Comparison of ENCODE assay signal across 20 cellular contexts in genomic region chr5:112880219-112880964, GRCh38. TPM values are rescaled to one million over a fixed set of nuclear protein-coding genes. Genes with fewer than 3 reads are reported as not detected.
A peak's percentile ranks its signal among the peaks of the same experiment; 100 is the strongest.
DNase-seq lines count a peak whose midpoint lies in the region; ATAC-seq and FAIRE-seq lines count a peak whose summit lies in the region.
"Had no signal": no experiment of that assay in that cellular context is flagged by ENCODE, and none has a peak within 500 bp of the region (broad histone marks: within the 10 kb centered on the region; RNA-seq: fewer than 3 reads in every experiment).

No MANE protein-coding gene starts in this region.

- peaks cover 26 to 36% of the 10 kb centered on the region in 2 donors for H3K36me3 Mint-ChIP-seq in CD4-positive, alpha-beta memory T cell
- peaks cover 5 to 42% (median 18%) of the 10 kb centered on the region in 3 donors for H3K36me3 Mint-ChIP-seq in CD8-positive, alpha-beta memory T cell
- peaks cover 39% of the 10 kb centered on the region for H3K36me3 Mint-ChIP-seq in activated CD8-positive, alpha-beta T cell treated with anti-CD3 and anti-CD28 coated beads, Interleukin-2, amount 10 ng/mL, durations not matched to agents 7 days and 5 days (ENCODE audit: low read depth)

- H3K27ac Mint-ChIP-seq in CD4-positive, alpha-beta memory T cell: peak overlapping the region in 6 of 7 donors; percentile 50 to 92 (median 86)
- peak overlapping the region in 6 of 8 donors; percentile 73 to 91 (median 85) for H3K27ac Mint-ChIP-seq in CD8-positive, alpha-beta memory T cell
- peak overlapping the region; percentile 9 for H3K27ac Mint-ChIP-seq in activated CD8-positive, alpha-beta T cell treated with anti-CD3 and anti-CD28 coated beads, Interleukin-2, amount 10 ng/mL, durations not matched to agents 7 days and 5 days

- H3K4me1 Mint-ChIP-seq in CD4-positive, alpha-beta memory T cell: peaks cover 26 to 41% (median 31%) of the 10 kb centered on the region in 4 donors
- H3K4me1 Mint-ChIP-seq in CD8-positive, alpha-beta memory T cell: peaks cover 33 to 40% (median 39%) of the 10 kb centered on the region in 3 donors
- H3K4me1 Mint-ChIP-seq in activated CD8-positive, alpha-beta T cell treated with anti-CD3 and anti-CD28 coated beads, Interleukin-2, amount 10 ng/mL, durations not matched to agents 7 days and 5 days (ENCODE audit: low read depth): peaks cover 42% of the 10 kb centered on the region

- H3K9me3 Mint-ChIP-seq in CD4-positive, alpha-beta memory T cell: no peaks in the 10 kb centered on the region
- no peaks in the 10 kb centered on the region for H3K9me3 Mint-ChIP-seq in CD8-positive, alpha-beta memory T cell
- H3K9me3 Mint-ChIP-seq in activated CD8-positive, alpha-beta T cell treated with anti-CD3 and anti-CD28 coated beads, Interleukin-2, amount 10 ng/mL, durations not matched to agents 7 days and 5 days (ENCODE audit: insufficient read depth): no peaks in the 10 kb centered on the region

- CTCF ChIA-PET in CD4-positive, alpha-beta memory T cell (lab: Charles Lee; ENCODE audit: partially characterized antibody): interaction anchor here (0.7 to 3.4 kb wide), 7 partner anchors 8 to 84 kb away, joined by 3 to 10 read pairs (median 3); partner anchors contain the start of gene REEP5
- CTCF ChIA-PET in CD8-positive, alpha-beta memory T cell (lab: Charles Lee): interaction anchor here (0.8 to 1.5 kb wide), 2 partner anchors 9 to 11 kb away, joined by 3 to 5 read pairs; no protein-coding TSS in a partner anchor
- CTCF ChIA-PET in activated CD8-positive, alpha-beta T cell treated with anti-CD3 and anti-CD28 coated beads, Interleukin-2, amount 10 ng/mL, durations not matched to agents 7 days and 5 days (lab: Charles Lee): interaction anchor here (0.8 to 1.3 kb wide), 5 partner anchors 12 to 84 kb away, joined by 3 to 6 read pairs (median 3); partner anchors contain the start of gene REEP5

- H3K27me3 Mint-ChIP-seq in CD4-positive, alpha-beta memory T cell: no peaks in the 10 kb centered on the region
- no peaks in the 10 kb centered on the region for H3K27me3 Mint-ChIP-seq in CD8-positive, alpha-beta memory T cell
- no peaks in the 10 kb centered on the region for H3K27me3 Mint-ChIP-seq in activated CD8-positive, alpha-beta T cell treated with anti-CD3 and anti-CD28 coated beads, Interleukin-2, amount 10 ng/mL, durations not matched to agents 7 days and 5 days (ENCODE audit: low read depth)
- H3K27me3 Mint-ChIP-seq: B cell had no signal

- ATAC-seq in activated CD8-positive, alpha-beta T cell treated with anti-CD3 and anti-CD28 coated beads, Interleukin-2, amount 10 ng/mL, durations not matched to agents 7 days and 5 days: no peak
- ATAC-seq: GM12878, left lobe of liver had no signal

- no peaks in the 10 kb centered on the region for H3K9me3 ChIP-seq in CD4-positive, alpha-beta memory T cell (ENCODE audit: control insufficient read depth in 1 of 2, low read length in 2 of 2)
- no peaks in the 10 kb centered on the region for H3K9me3 ChIP-seq in CD8-positive, alpha-beta memory T cell (ENCODE audit: low read length)
- H3K9me3 ChIP-seq: HAP-1 had no signal

- no peak for FAIRE-seq in HTR-8/SVneo (lab: Jason Lieb, UNC)
- FAIRE-seq: GM12878, small intestine had no signal

- peak overlapping the region; percentile 6 for H3K27ac ChIP-seq in CD4-positive, alpha-beta memory T cell (ENCODE audit: low read depth, low read length)
- H3K27ac ChIP-seq in CD8-positive, alpha-beta memory T cell (ENCODE audit: low read depth, low read length): no peak overlapping the region

- POLR2A ChIA-PET in CD4-positive, alpha-beta memory T cell (lab: Charles Lee; ENCODE audit: partially characterized antibody): interaction anchor here (0.5 to 2.5 kb wide), 4 partner anchors 15 to 36 kb away, joined by 3 to 20 read pairs (median 4); partner anchors contain the start of gene SRP19
- POLR2A ChIA-PET in CD8-positive, alpha-beta memory T cell (lab: Charles Lee): interaction anchor here (1.7 kb wide), 1 partner anchor 10 kb away, joined by 3 read pairs; no protein-coding TSS in a partner anchor
- POLR2A ChIA-PET in activated CD8-positive, alpha-beta T cell treated with anti-CD3 and anti-CD28 coated beads, Interleukin-2, amount 10 ng/mL, durations not matched to agents 7 days and 5 days (lab: Charles Lee): interaction anchor here (0.8 to 1.3 kb wide), 3 partner anchors 10 to 96 kb away, joined by 3 to 4 read pairs (median 3); partner anchors contain the start of gene SRP19

- no peaks in the 10 kb centered on the region for H3K27me3 ChIP-seq in CD4-positive, alpha-beta memory T cell (ENCODE audit: insufficient read depth, low read length)
- no peaks in the 10 kb centered on the region for H3K27me3 ChIP-seq in CD8-positive, alpha-beta memory T cell (ENCODE audit: insufficient read depth, low read length, poor library complexity, severe bottlenecking)
- H3K27me3 ChIP-seq: dorsolateral prefrontal cortex had no signal

- peaks cover 43% of the 10 kb centered on the region for H3K4me1 ChIP-seq in CD4-positive, alpha-beta memory T cell (ENCODE audit: insufficient read depth, low read length)
- H3K4me1 ChIP-seq in CD8-positive, alpha-beta memory T cell (ENCODE audit: insufficient read depth, low read length): peaks cover 19% of the 10 kb centered on the region
- H3K4me1 ChIP-seq: HAP-1 had no signal

- no peak for DNase-seq in CD4-positive, alpha-beta memory T cell
- DNase-seq in CD8-positive, alpha-beta memory T cell: no peak
- no peak for DNase-seq in activated CD8-positive, alpha-beta T cell treated with anti-CD3 and anti-CD28 coated beads, Interleukin-2, amount 10 ng/mL, durations not matched to agents 7 days and 5 days
- DNase-seq in myocyte (ENCODE audit: low read depth) (peak; percentile 65), HTR-8/SVneo (ENCODE audit: insufficient read length, low spot score) (no peak), NCI-H2171 (lab: John Stamatoyannopoulos, UW) (no peak), T1000 (lab: John Stamatoyannopoulos, UW) (no peak)
- DNase-seq: activated CD4-positive, CD25-positive, alpha-beta regulatory T cell treated with anti-CD3 and anti-CD28 coated beads, Interleukin-2, amount 50 U/mL, for 72 hours; dorsolateral prefrontal cortex; GDM1; NCI-H1105 treated with DMSO at 0.1 percent for 48 hours; NCI-H524; SHP77; small intestine; stimulated activated CD4-positive, alpha-beta T cell treated with anti-CD3 and anti-CD28 coated beads, Interleukin-4, amount 100 ng/mL, for 24 hours; substantia nigra had no signal

- no peak overlapping the region for H3K4me3 ChIP-seq in CD4-positive, alpha-beta memory T cell (ENCODE audit: low read length in 2 of 2)
- H3K4me3 ChIP-seq in CD8-positive, alpha-beta memory T cell (ENCODE audit: low read length): no peak overlapping the region
- H3K4me3 ChIP-seq: dorsolateral prefrontal cortex, GM12878, HAP-1 had no signal

- intact Hi-C loops in CD4-positive, alpha-beta memory T cell (cut with micrococcal nuclease): no loop called here

- peaks cover 8% of the 10 kb centered on the region for H3K36me3 ChIP-seq in CD4-positive, alpha-beta memory T cell (ENCODE audit: insufficient read depth, low read length)
- H3K36me3 ChIP-seq in CD8-positive, alpha-beta memory T cell (ENCODE audit: insufficient read depth, low read length): peaks cover 11% of the 10 kb centered on the region

- peak overlapping the region in 1 of 8 donors; percentile 46 for H3K4me3 Mint-ChIP-seq in CD4-positive, alpha-beta memory T cell
- H3K4me3 Mint-ChIP-seq in CD8-positive, alpha-beta memory T cell: no peak overlapping the region
- H3K4me3 Mint-ChIP-seq in activated CD8-positive, alpha-beta T cell treated with anti-CD3 and anti-CD28 coated beads, Interleukin-2, amount 10 ng/mL, durations not matched to agents 7 days and 5 days: no peak overlapping the region
- H3K4me3 Mint-ChIP-seq: B cell had no signal

RNA-seq across cellular contexts. Expression of gene SRP19, which starts 19.3 kb away (rescaled TPM):
- 10 to 100 TPM; 51.4 to 54.4 TPM for total RNA-seq in CD4-positive, alpha-beta memory T cell
- polyA plus RNA-seq in CD4-positive, alpha-beta memory T cell: 100 to 1,000 TPM; 150 to 163 TPM
- 10 to 100 TPM; 68.0 to 68.3 TPM for total RNA-seq in CD8-positive, alpha-beta memory T cell
- 143 TPM for polyA plus RNA-seq in CD8-positive, alpha-beta memory T cell
- 10 to 100 TPM; 51.2 to 56.6 TPM for total RNA-seq in activated CD8-positive, alpha-beta T cell treated with anti-CD3 and anti-CD28 coated beads, Interleukin-2, amount 10 ng/mL, durations not matched to agents 7 days and 5 days
- total RNA-seq in myocyte: 78.4 and 95.2 TPM in 2 replicates
- 99.9 TPM for polyA plus RNA-seq in myocyte (2012)

RNA-seq across cellular contexts. Expression of gene REEP5, which starts 41.6 kb away (rescaled TPM):
- total RNA-seq in CD4-positive, alpha-beta memory T cell: 10 to 100 TPM; 55.6 to 61.1 TPM
- 100 to 1,000 TPM; 113 to 117 TPM for polyA plus RNA-seq in CD4-positive, alpha-beta memory T cell
- 10 to 100 TPM; 63.5 to 74.0 TPM for total RNA-seq in CD8-positive, alpha-beta memory T cell
- polyA plus RNA-seq in CD8-positive, alpha-beta memory T cell: 121 TPM
- 10 to 100 TPM; 77.6 to 85.0 TPM for total RNA-seq in activated CD8-positive, alpha-beta T cell treated with anti-CD3 and anti-CD28 coated beads, Interleukin-2, amount 10 ng/mL, durations not matched to agents 7 days and 5 days
- total RNA-seq in myocyte: 47.3 and 58.5 TPM in 2 replicates
- polyA plus RNA-seq in myocyte (2012): 141 TPM

Comparison
In these comparisons a context has a peak if more than half of its experiments do, and no peak if none do; other contexts are left out.
1. H3K27ac Mint-ChIP-seq: peak in every context shown above with its lines; median percentile 86 in CD4-positive, alpha-beta memory T cell; 85 in CD8-positive, alpha-beta memory T cell; 9 in activated CD8-positive, alpha-beta T cell treated with anti-CD3 and anti-CD28 coated beads, Interleukin-2, amount 10 ng/mL, durations not matched to agents 7 days and 5 days.